8 cellular contexts compared by ENCODE assay signal in the genomic region with DNA sequence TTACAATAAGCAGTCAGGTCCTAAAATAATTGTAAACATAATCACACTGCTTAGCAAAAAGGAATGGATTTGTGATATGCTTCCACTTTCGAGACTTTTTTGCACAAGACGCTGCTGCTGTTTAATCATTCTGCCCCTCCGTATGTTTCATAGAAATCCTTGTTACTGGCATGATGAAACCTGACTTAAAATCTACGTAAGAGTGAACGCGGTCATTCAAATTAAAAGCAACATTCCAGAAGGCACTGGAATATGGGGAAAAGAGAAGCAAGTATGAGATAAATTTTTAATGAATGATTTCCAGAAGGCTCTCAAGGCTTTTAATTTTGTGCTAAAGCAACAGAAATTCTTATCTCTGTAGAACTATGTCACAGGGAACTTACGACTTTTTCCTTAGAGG. TPM values are rescaled to one million over a fixed set of nuclear protein-coding genes. Genes with fewer than 3 reads are reported as not detected.
DNase-seq lines count a peak whose midpoint lies in the region; ATAC-seq and TF ChIP-seq lines count a peak whose summit lies in the region.

No MANE protein-coding gene starts in this region.

- no peak for DNase-seq in activated CD8-positive, alpha-beta memory T cell treated with anti-CD3 and anti-CD28 coated beads, Interleukin-2, amount 10 ng/mL, durations not matched to agents 7 days and 5 days
- DNase-seq in activated CD8-positive, alpha-beta memory T cell treated with anti-CD3 and anti-CD28 coated beads, Interleukin-2, amount 50 U/mL, for 4 hours: no peak
- no peak for DNase-seq in testis
- no peak for DNase-seq in stimulated activated naive CD4-positive, alpha-beta T cell treated with Interleukin-2 at 50 U/mL for 16 hours (lab: John Stamatoyannopoulos, UW)

- H3K27ac ChIP-seq in iPS-20b (ENCODE audit: low read length) (no peak overlapping the region), testis (peak overlapping the region; percentile 73 to 96)

- peaks cover 30% of the 10 kb centered on the region for H3K36me3 Mint-ChIP-seq in activated CD8-positive, alpha-beta memory T cell treated with anti-CD3 and anti-CD28 coated beads, Interleukin-2, amount 10 ng/mL, durations not matched to agents 7 days and 5 days
- H3K36me3 Mint-ChIP-seq in activated naive CD8-positive, alpha-beta T cell: peaks cover 3% of the 10 kb centered on the region

- intact Hi-C loops in testis (cut with DNase I; ENCODE audit: low total_unique reads): no loop called here

- H3K9me3 Mint-ChIP-seq in activated CD8-positive, alpha-beta memory T cell treated with anti-CD3 and anti-CD28 coated beads, Interleukin-2, amount 10 ng/mL, durations not matched to agents 7 days and 5 days (ENCODE audit: low read depth): no peaks in the 10 kb centered on the region
- H3K9me3 Mint-ChIP-seq in activated naive CD8-positive, alpha-beta T cell (ENCODE audit: low read depth): no peaks in the 10 kb centered on the region

- 23 to 36% methylated on average over 7 of the region's 7 CpGs for WGBS in testis, 2 donors

- H3K4me3 ChIP-seq in iPS-20b (ENCODE audit: low read length) (peak overlapping the region; percentile 95), testis (peak overlapping the region; percentile 72 to 81)

- CTCF ChIA-PET in activated CD8-positive, alpha-beta memory T cell treated with anti-CD3 and anti-CD28 coated beads, Interleukin-2, amount 10 ng/mL, durations not matched to agents 7 days and 5 days (lab: Charles Lee): interaction anchor here (1.3 to 1.6 kb wide), 3 partner anchors 29 to 48 kb away, joined by 3 to 7 read pairs (median 3); partner anchors contain the start of gene CDKN3

- H3K9me3 ChIP-seq in iPS-20b (ENCODE audit: insufficient read depth, low read depth, low read length): no peaks in the 10 kb centered on the region
- no peaks in the 10 kb centered on the region for H3K9me3 ChIP-seq in testis

- H3K36me3 ChIP-seq in iPS-20b (ENCODE audit: insufficient read depth, low read depth, low read length) (peaks cover 10% of the 10 kb centered on the region; the same call in 1 of the 2 replicates), testis (ENCODE audit: low read depth, missing control alignments) (no peaks in the 10 kb centered on the region)

- H3K4me1 ChIP-seq in iPS-20b (ENCODE audit: insufficient read depth, low read length) (peaks cover 20% of the 10 kb centered on the region; the same call in 1 of the 2 replicates), testis (peaks cover 14% of the 10 kb centered on the region)

- peak overlapping the region; percentile 79 for H3K27ac Mint-ChIP-seq in activated CD8-positive, alpha-beta memory T cell treated with anti-CD3 and anti-CD28 coated beads, Interleukin-2, amount 10 ng/mL, durations not matched to agents 7 days and 5 days
- peak overlapping the region; percentile 90 for H3K27ac Mint-ChIP-seq in activated naive CD8-positive, alpha-beta T cell

- H3K27me3 Mint-ChIP-seq in activated CD8-positive, alpha-beta memory T cell treated with anti-CD3 and anti-CD28 coated beads, Interleukin-2, amount 10 ng/mL, durations not matched to agents 7 days and 5 days: peaks cover 9% of the 10 kb centered on the region
- no peaks in the 10 kb centered on the region for H3K27me3 Mint-ChIP-seq in activated naive CD8-positive, alpha-beta T cell

- no peaks in the 10 kb centered on the region for H3K27me3 ChIP-seq in iPS-20b (ENCODE audit: insufficient read depth, low read length)
- H3K27me3 ChIP-seq in testis: no peaks in the 10 kb centered on the region

- peak overlapping the region; percentile 89 for H3K4me3 Mint-ChIP-seq in activated CD8-positive, alpha-beta memory T cell treated with anti-CD3 and anti-CD28 coated beads, Interleukin-2, amount 10 ng/mL, durations not matched to agents 7 days and 5 days
- H3K4me3 Mint-ChIP-seq in activated naive CD8-positive, alpha-beta T cell: peak overlapping the region; percentile 94

- no peak for TF ChIP-seq POLR2A in testis (IDR thresholded peaks at IDR 0.05)

- no peak for TF ChIP-seq CTCF in testis (IDR thresholded peaks at IDR 0.05)

- ATAC-seq in activated CD8-positive, alpha-beta memory T cell treated with anti-CD3 and anti-CD28 coated beads, Interleukin-2, amount 10 ng/mL, durations not matched to agents 7 days and 5 days: no peak
- no peak for ATAC-seq in HG03432 (IDR thresholded peaks at IDR 0.05; ENCODE audit: unreplicated experiment)
- no peak for ATAC-seq in HG02763 (IDR thresholded peaks at IDR 0.05; ENCODE audit: unreplicated experiment)

- peaks cover 51% of the 10 kb centered on the region for H3K4me1 Mint-ChIP-seq in activated CD8-positive, alpha-beta memory T cell treated with anti-CD3 and anti-CD28 coated beads, Interleukin-2, amount 10 ng/mL, durations not matched to agents 7 days and 5 days
- H3K4me1 Mint-ChIP-seq in activated naive CD8-positive, alpha-beta T cell (ENCODE audit: low read depth): peaks cover 59% of the 10 kb centered on the region

- H3K9ac ChIP-seq in iPS-20b (ENCODE audit: low read depth, low read length): peak overlapping the region; percentile 96

RNA-seq across cellular contexts. Expression of gene CNIH1, which starts 1.1 kb away (rescaled TPM):
- 10 to 100 TPM; 39.8 to 61.9 TPM for total RNA-seq in activated CD8-positive, alpha-beta memory T cell treated with anti-CD3 and anti-CD28 coated beads, Interleukin-2, amount 10 ng/mL, durations not matched to agents 7 days and 5 days
- 100 to 1,000 TPM in 1 of 2 donors, 10 to 100 TPM in 1; 44.2 to 157 TPM for total RNA-seq in testis
- 121 TPM for polyA plus RNA-seq in testis (ENCODE audit: insufficient read depth, low read depth, low replicate concordance)

RNA-seq across cellular contexts. Expression of gene CDKN3, which starts 43.2 kb away (rescaled TPM):
- 10 to 100 TPM; 82.6 to 96.0 TPM for total RNA-seq in activated CD8-positive, alpha-beta memory T cell treated with anti-CD3 and anti-CD28 coated beads, Interleukin-2, amount 10 ng/mL, durations not matched to agents 7 days and 5 days
- total RNA-seq in testis: 100 to 1,000 TPM in 1 of 2 donors, 10 to 100 TPM in 1; 99.0 to 160 TPM
- polyA plus RNA-seq in testis (ENCODE audit: insufficient read depth, low read depth, low replicate concordance): 398 TPM

RNA-seq across cellular contexts. Expression of gene GMFB, which starts 48.7 kb away (rescaled TPM):
- total RNA-seq in activated CD8-positive, alpha-beta memory T cell treated with anti-CD3 and anti-CD28 coated beads, Interleukin-2, amount 10 ng/mL, durations not matched to agents 7 days and 5 days: 10 to 100 TPM; 29.7 to 31.2 TPM
- 10 to 100 TPM; 32.3 to 43.6 TPM for total RNA-seq in testis
- polyA plus RNA-seq in testis (ENCODE audit: insufficient read depth, low read depth, low replicate concordance): 19.5 TPM
